Comparison of ENCODE assay signal across 1 cellular context in genomic region chr19:29724741-29725140, GRCh38.
TF ChIP-seq lines count a peak whose summit lies in the region.

No MANE protein-coding gene starts in this region.

TF ChIP-seq in K562, 482 proteins besides CTCF, POLR2A, EP300 and RAD21:
- TF ChIP-seq JUNB (CRISPR knock-in tag; conservative IDR thresholded peaks at IDR 0.05), result no peak
- TF ChIP-seq CBX2 (IDR thresholded peaks at IDR 0.05; ENCODE audit: insufficient read depth, low read length, poor library complexity, severe bottlenecking), result peak; percentile 54
- TF ChIP-seq AFF4 (CRISPR knock-in tag; IDR thresholded peaks at IDR 0.05), result no peak
- TF ChIP-seq ZNF79 (CRISPR knock-in tag; IDR thresholded peaks at IDR 0.05; ENCODE audit: low read depth), result no peak
- no peak for TF ChIP-seq ZBTB1 (CRISPR knock-in tag; IDR thresholded peaks at IDR 0.05; ENCODE audit: borderline replicate concordance, low read depth)
